ENCODE assay signal across 1 cellular context in the genomic region with DNA sequence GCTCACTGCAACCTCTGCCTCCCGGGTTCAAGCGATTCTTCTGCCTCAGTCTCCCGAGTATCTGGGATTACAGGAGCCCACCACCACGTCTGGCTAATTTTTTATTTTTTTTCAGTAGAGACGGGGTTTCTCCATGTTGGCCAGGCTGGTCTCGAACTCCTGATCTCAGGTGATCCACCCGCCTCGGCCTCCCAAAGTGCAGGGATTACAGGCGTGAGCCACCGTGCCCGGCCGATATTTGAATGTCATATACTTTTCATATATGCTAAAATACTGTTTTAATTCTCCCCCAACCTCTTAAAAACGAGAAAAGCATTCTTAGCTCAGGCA.
A peak's percentile ranks its signal among the peaks of the same experiment; 100 is the strongest.
TF ChIP-seq lines count a peak whose summit lies in the region.

No MANE protein-coding gene starts in this region.

TF ChIP-seq in HepG2, 621 proteins besides CTCF, POLR2A, EP300 and RAD21:
- TF ChIP-seq ZMYM3 (CRISPR knock-in tag; IDR thresholded peaks at IDR 0.05) (0 out of 2 replicates have a peak, but pooled peaks have one; percentile 63), ZKSCAN8 (CRISPR knock-in tag; IDR thresholded peaks at IDR 0.05; ENCODE audit: borderline replicate concordance) (0 out of 2 replicates have a peak, but pooled peaks have one; percentile 8), NCOA2 (CRISPR knock-in tag; IDR thresholded peaks at IDR 0.05) (0 out of 2 replicates have a peak, but pooled peaks have one; percentile 7), KAT7 (CRISPR knock-in tag; IDR thresholded peaks at IDR 0.05; ENCODE audit: borderline replicate concordance) (0 out of 2 replicates have a peak, but pooled peaks have one; percentile 1), NCOR1 (IDR thresholded peaks at IDR 0.05; ENCODE audit: borderline replicate concordance, low read length) (peak; percentile 52; the same call in 1 of the 2 replicates)
- TF ChIP-seq, protein P1, sequence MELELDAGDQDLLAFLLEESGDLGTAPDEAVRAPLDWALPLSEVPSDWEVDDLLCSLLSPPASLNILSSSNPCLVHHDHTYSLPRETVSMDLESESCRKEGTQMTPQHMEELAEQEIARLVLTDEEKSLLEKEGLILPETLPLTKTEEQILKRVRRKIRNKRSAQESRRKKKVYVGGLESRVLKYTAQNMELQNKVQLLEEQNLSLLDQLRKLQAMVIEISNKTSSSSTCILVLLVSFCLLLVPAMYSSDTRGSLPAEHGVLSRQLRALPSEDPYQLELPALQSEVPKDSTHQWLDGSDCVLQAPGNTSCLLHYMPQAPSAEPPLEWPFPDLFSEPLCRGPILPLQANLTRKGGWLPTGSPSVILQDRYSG (CRISPR knock-in tag; IDR thresholded peaks at IDR 0.05) = 0 out of 2 replicates have a peak, but pooled peaks have one; percentile 1
